18 cellular contexts compared by ENCODE assay signal in the genomic region with DNA sequence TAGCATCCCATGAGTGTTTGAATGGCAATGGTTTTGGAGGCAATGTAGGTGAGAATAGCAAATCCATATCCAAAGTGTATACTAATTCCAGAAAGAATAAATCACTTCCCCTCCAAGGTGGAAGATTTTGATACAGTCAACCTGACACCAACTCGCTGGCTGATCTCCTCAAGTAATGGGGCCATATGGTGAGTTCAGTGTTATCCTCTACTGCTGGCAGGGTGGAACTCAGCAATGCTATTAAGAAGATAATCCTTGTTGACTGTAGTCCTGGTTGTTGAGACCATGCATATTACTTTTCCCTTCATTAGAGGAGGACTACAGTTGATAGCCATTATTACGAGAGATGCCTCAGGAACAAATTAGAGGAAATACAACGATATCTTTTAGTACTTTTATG. TPM values are rescaled to one million over a fixed set of nuclear protein-coding genes. Genes with fewer than 3 reads are reported as not detected.
A peak's percentile ranks its signal among the peaks of the same experiment; 100 is the strongest.
DNase-seq lines count a peak whose midpoint lies in the region; ATAC-seq lines count a peak whose summit lies in the region.
"Had no signal": no experiment of that assay in that cellular context is flagged by ENCODE, and none has a peak within 500 bp of the region (broad histone marks: within the 10 kb centered on the region; RNA-seq: fewer than 3 reads in every experiment).

No MANE protein-coding gene starts in this region.

- peak overlapping the region in 2 of 3 donors; percentile 65 to 67 for H3K27ac Mint-ChIP-seq in CD4-positive, CD25-positive, alpha-beta regulatory T cell
- H3K27ac Mint-ChIP-seq in activated T-helper 1 cell treated with anti-CD3 and anti-CD28 coated beads, Interleukin-12 subunit alpha, Interleukin-12 subunit beta, Interleukin-2, Interleukin-4 antibody, amounts not matched to agents 30 ng/mL and 10 ng/mL and 1 ng/mL, durations not matched to agents 14 hours and 24 hours and 36 hours, result peak overlapping the region; percentile 37
- peak overlapping the region; percentile 98 for H3K27ac Mint-ChIP-seq in stimulated activated memory B cell treated with anti-CD40 and anti-IgM and Interleukin-4, amounts not matched to agents 10 μg/mL and 1 μg/mL and 100 μg/mL, for 72 hours

- DNase-seq in CD4-positive, CD25-positive, alpha-beta regulatory T cell, result no peak
- peak; percentile 98 for DNase-seq in NCI-H82 (lab: John Stamatoyannopoulos, UW)
- no peak for DNase-seq in activated T-helper 1 cell treated with anti-CD3 and anti-CD28 coated beads, Interleukin-12 subunit alpha, Interleukin-12 subunit beta, Interleukin-2, Interleukin-4 antibody, amounts not matched to agents 30 ng/mL and 10 ng/mL and 1 ng/mL, durations not matched to agents 14 hours and 24 hours and 36 hours (ENCODE audit: low spot score)
- DNase-seq in effector memory CD4-positive, alpha-beta T cell, result no peak
- DNase-seq in hypothalamus (lab: John Stamatoyannopoulos, UW), result no peak
- no peak for DNase-seq in inferior parietal cortex (ENCODE audit: extremely low spot score)
- DNase-seq: 8988T; AML-193; Calu3; CD4-positive, alpha-beta T cell; DMS153; DND-41; GDM1 had no signal

- no peak for ATAC-seq in CD4-positive, CD25-positive, alpha-beta regulatory T cell (ENCODE audit: low read depth in 2 of 2)
- ATAC-seq in stimulated activated memory B cell treated with anti-CD40 and anti-IgM and Interleukin-4, amounts not matched to agents 10 μg/mL and 1 μg/mL and 100 μg/mL, for 72 hours, result no peak

- H3K36me3 Mint-ChIP-seq in CD4-positive, CD25-positive, alpha-beta regulatory T cell, result no peaks in the 10 kb centered on the region
- peaks cover 1% of the 10 kb centered on the region for H3K36me3 Mint-ChIP-seq in activated T-helper 1 cell treated with anti-CD3 and anti-CD28 coated beads, Interleukin-12 subunit alpha, Interleukin-12 subunit beta, Interleukin-2, Interleukin-4 antibody, amounts not matched to agents 30 ng/mL and 10 ng/mL and 1 ng/mL, durations not matched to agents 14 hours and 24 hours and 36 hours (ENCODE audit: low read depth)
- no peaks in the 10 kb centered on the region for H3K36me3 Mint-ChIP-seq in stimulated activated memory B cell treated with anti-CD40 and anti-IgM and Interleukin-4, amounts not matched to agents 10 μg/mL and 1 μg/mL and 100 μg/mL, for 72 hours

- no peaks in the 10 kb centered on the region for H3K9me3 ChIP-seq in CD4-positive, CD25-positive, alpha-beta regulatory T cell (ENCODE audit: control insufficient read depth in 2 of 2, low read length in 2 of 2)
- no peaks in the 10 kb centered on the region for H3K9me3 ChIP-seq in effector memory CD4-positive, alpha-beta T cell (ENCODE audit: control insufficient read depth, low read length)
- H3K9me3 ChIP-seq: HAP-1 had no signal

- H3K27ac ChIP-seq in CD4-positive, CD25-positive, alpha-beta regulatory T cell (ENCODE audit: insufficient read depth, low read length, poor library complexity, severe bottlenecking), result no peak overlapping the region
- H3K27ac ChIP-seq in effector memory CD4-positive, alpha-beta T cell (ENCODE audit: insufficient read depth, low read length, poor library complexity, severe bottlenecking), result no peak overlapping the region
- H3K27ac ChIP-seq: BLaER1 treated with 17β-estradiol and CSF1 and Interleukin-3, amounts not matched to agents 10 nM and 100 nM had no signal

- no peaks in the 10 kb centered on the region for H3K36me3 ChIP-seq in CD4-positive, CD25-positive, alpha-beta regulatory T cell (ENCODE audit: control insufficient read depth, insufficient read depth, low read length)
- no peaks in the 10 kb centered on the region for H3K36me3 ChIP-seq in effector memory CD4-positive, alpha-beta T cell (ENCODE audit: control insufficient read depth, insufficient read depth, low read length)
- H3K36me3 ChIP-seq: BLaER1 treated with 17β-estradiol and CSF1 and Interleukin-3, amounts not matched to agents 10 nM and 100 nM; HAP-1 had no signal

- no peak overlapping the region for H3K4me3 ChIP-seq in CD4-positive, CD25-positive, alpha-beta regulatory T cell (ENCODE audit: low read depth, low read length)
- H3K4me3 ChIP-seq in effector memory CD4-positive, alpha-beta T cell (ENCODE audit: insufficient read depth, low read depth, low read length, poor library complexity, severe bottlenecking), result no peak overlapping the region
- H3K4me3 ChIP-seq: BLaER1 treated with 17β-estradiol and CSF1 and Interleukin-3, amounts not matched to agents 10 nM and 100 nM; HAP-1 had no signal

- intact Hi-C loops in activated T-helper 1 cell treated with anti-CD3 and anti-CD28 coated beads, Interleukin-12 subunit alpha, Interleukin-12 subunit beta, Interleukin-2, Interleukin-4 antibody, amounts not matched to agents 30 ng/mL and 10 ng/mL and 1 ng/mL, durations not matched to agents 14 hours and 24 hours and 36 hours (cut with micrococcal nuclease), result no loop called here

- peaks cover 0 to 5% (median 0%) of the 10 kb centered on the region in 7 donors for H3K9me3 Mint-ChIP-seq in CD4-positive, CD25-positive, alpha-beta regulatory T cell
- peaks cover 6% of the 10 kb centered on the region for H3K9me3 Mint-ChIP-seq in activated T-helper 1 cell treated with anti-CD3 and anti-CD28 coated beads, Interleukin-12 subunit alpha, Interleukin-12 subunit beta, Interleukin-2, Interleukin-4 antibody, amounts not matched to agents 30 ng/mL and 10 ng/mL and 1 ng/mL, durations not matched to agents 14 hours and 24 hours and 36 hours
- peaks cover 2% of the 10 kb centered on the region for H3K9me3 Mint-ChIP-seq in stimulated activated memory B cell treated with anti-CD40 and anti-IgM and Interleukin-4, amounts not matched to agents 10 μg/mL and 1 μg/mL and 100 μg/mL, for 72 hours
- H3K9me3 Mint-ChIP-seq: CD4-positive, alpha-beta T cell had no signal

- H3K27me3 Mint-ChIP-seq in CD4-positive, CD25-positive, alpha-beta regulatory T cell, result peaks cover 16% of the 10 kb centered on the region
- H3K27me3 Mint-ChIP-seq in activated T-helper 1 cell treated with anti-CD3 and anti-CD28 coated beads, Interleukin-12 subunit alpha, Interleukin-12 subunit beta, Interleukin-2, Interleukin-4 antibody, amounts not matched to agents 30 ng/mL and 10 ng/mL and 1 ng/mL, durations not matched to agents 14 hours and 24 hours and 36 hours (ENCODE audit: insufficient read depth), result peaks cover 17% of the 10 kb centered on the region
- H3K27me3 Mint-ChIP-seq in stimulated activated memory B cell treated with anti-CD40 and anti-IgM and Interleukin-4, amounts not matched to agents 10 μg/mL and 1 μg/mL and 100 μg/mL, for 72 hours, result no peaks in the 10 kb centered on the region
- H3K27me3 Mint-ChIP-seq: CD4-positive, alpha-beta T cell had no signal

- no peaks in the 10 kb centered on the region for H3K27me3 ChIP-seq in CD4-positive, CD25-positive, alpha-beta regulatory T cell (ENCODE audit: control insufficient read depth, insufficient read depth, low read length)
- no peaks in the 10 kb centered on the region for H3K27me3 ChIP-seq in effector memory CD4-positive, alpha-beta T cell (replicated peaks; ENCODE audit: control insufficient read depth, insufficient read depth, low read length, poor library complexity, severe bottlenecking)
- H3K27me3 ChIP-seq: BLaER1 treated with 17β-estradiol and CSF1 and Interleukin-3, amounts not matched to agents 10 nM and 100 nM had no signal

- peaks cover 16 to 40% (median 19%) of the 10 kb centered on the region in 4 donors for H3K4me1 Mint-ChIP-seq in CD4-positive, CD25-positive, alpha-beta regulatory T cell
- H3K4me1 Mint-ChIP-seq in activated T-helper 1 cell treated with anti-CD3 and anti-CD28 coated beads, Interleukin-12 subunit alpha, Interleukin-12 subunit beta, Interleukin-2, Interleukin-4 antibody, amounts not matched to agents 30 ng/mL and 10 ng/mL and 1 ng/mL, durations not matched to agents 14 hours and 24 hours and 36 hours (ENCODE audit: low read depth), result peaks cover 41% of the 10 kb centered on the region
- H3K4me1 Mint-ChIP-seq in stimulated activated memory B cell treated with anti-CD40 and anti-IgM and Interleukin-4, amounts not matched to agents 10 μg/mL and 1 μg/mL and 100 μg/mL, for 72 hours, result peaks cover 74% of the 10 kb centered on the region

- peaks cover 17% of the 10 kb centered on the region for H3K4me1 ChIP-seq in CD4-positive, CD25-positive, alpha-beta regulatory T cell (ENCODE audit: control insufficient read depth, insufficient read depth, low read length, poor library complexity, severe bottlenecking)
- peaks cover 3% of the 10 kb centered on the region for H3K4me1 ChIP-seq in effector memory CD4-positive, alpha-beta T cell (ENCODE audit: control insufficient read depth, insufficient read depth, low read length, poor library complexity, severe bottlenecking)
- H3K4me1 ChIP-seq: HAP-1 had no signal

- peak overlapping the region in 2 of 4 donors; percentile 7 to 42 for H3K4me3 Mint-ChIP-seq in CD4-positive, CD25-positive, alpha-beta regulatory T cell
- H3K4me3 Mint-ChIP-seq in activated T-helper 1 cell treated with anti-CD3 and anti-CD28 coated beads, Interleukin-12 subunit alpha, Interleukin-12 subunit beta, Interleukin-2, Interleukin-4 antibody, amounts not matched to agents 30 ng/mL and 10 ng/mL and 1 ng/mL, durations not matched to agents 14 hours and 24 hours and 36 hours, result no peak overlapping the region
- H3K4me3 Mint-ChIP-seq in stimulated activated memory B cell treated with anti-CD40 and anti-IgM and Interleukin-4, amounts not matched to agents 10 μg/mL and 1 μg/mL and 100 μg/mL, for 72 hours, result peak overlapping the region; percentile 6
- H3K4me3 Mint-ChIP-seq: CD4-positive, alpha-beta T cell had no signal

RNA-seq across cellular contexts. Expression of gene HLA-DQB1, which starts 17.8 kb away (rescaled TPM):
- total RNA-seq in CD4-positive, CD25-positive, alpha-beta regulatory T cell, result 204 TPM
- 100 to 1,000 TPM in 2 of 4 donors, 10 to 100 TPM in 1, 1 to 10 TPM in 1; 6.1 to 234 (median 99.9) TPM for polyA plus RNA-seq in CD4-positive, CD25-positive, alpha-beta regulatory T cell
- 4.3 and 4.7 TPM in 2 replicates for total RNA-seq in activated T-helper 1 cell treated with anti-CD3 and anti-CD28 coated beads, Interleukin-12 subunit alpha, Interleukin-12 subunit beta, Interleukin-2, Interleukin-4 antibody, amounts not matched to agents 30 ng/mL and 10 ng/mL and 1 ng/mL, durations not matched to agents 14 hours and 24 hours and 36 hours
- total RNA-seq: HT-29 had no signal

RNA-seq across cellular contexts. Expression of gene HLA-DQA1, which starts 47.0 kb away (rescaled TPM):
- total RNA-seq in CD4-positive, CD25-positive, alpha-beta regulatory T cell, result 20.3 TPM
- 10 to 100 TPM in 3 of 4 donors, 1 to 10 TPM in 1; 4.2 to 86.7 (median 21.8) TPM for polyA plus RNA-seq in CD4-positive, CD25-positive, alpha-beta regulatory T cell
- 12.5 and 13.3 TPM in 2 replicates for total RNA-seq in activated T-helper 1 cell treated with anti-CD3 and anti-CD28 coated beads, Interleukin-12 subunit alpha, Interleukin-12 subunit beta, Interleukin-2, Interleukin-4 antibody, amounts not matched to agents 30 ng/mL and 10 ng/mL and 1 ng/mL, durations not matched to agents 14 hours and 24 hours and 36 hours
- total RNA-seq: H1, HT-29 had no signal

RNA-seq across cellular contexts. Expression of gene HLA-DQA2, which starts 56.9 kb away (rescaled TPM):
- total RNA-seq in CD4-positive, CD25-positive, alpha-beta regulatory T cell, result 0.32 TPM
- polyA plus RNA-seq in CD4-positive, CD25-positive, alpha-beta regulatory T cell, result 1 to 10 TPM in 3 of 4 donors, not detected in 1; 1.5 to 2.8 (median 2.2) TPM
- total RNA-seq in activated T-helper 1 cell treated with anti-CD3 and anti-CD28 coated beads, Interleukin-12 subunit alpha, Interleukin-12 subunit beta, Interleukin-2, Interleukin-4 antibody, amounts not matched to agents 30 ng/mL and 10 ng/mL and 1 ng/mL, durations not matched to agents 14 hours and 24 hours and 36 hours, result 1.8 and 2.7 TPM in 2 replicates
- total RNA-seq: H1, HT-29 had no signal
- polyA plus RNA-seq: H1 had no signal

Comparison
In these comparisons a context has a peak if more than half of its experiments do, and no peak if none do; other contexts are left out.
1. H3K27ac Mint-ChIP-seq: peak in every context shown above with its lines; median percentile 98 in stimulated activated memory B cell treated with anti-CD40 and anti-IgM and Interleukin-4, amounts not matched to agents 10 μg/mL and 1 μg/mL and 100 μg/mL, for 72 hours; 66 in CD4-positive, CD25-positive, alpha-beta regulatory T cell; 37 in activated T-helper 1 cell treated with anti-CD3 and anti-CD28 coated beads, Interleukin-12 subunit alpha, Interleukin-12 subunit beta, Interleukin-2, Interleukin-4 antibody, amounts not matched to agents 30 ng/mL and 10 ng/mL and 1 ng/mL, durations not matched to agents 14 hours and 24 hours and 36 hours.
2. RNA of gene HLA-DQB1, which starts 17.8 kb away (total RNA-seq): 204 TPM in CD4-positive, CD25-positive, alpha-beta regulatory T cell (single experiment); 4.3 to 4.7 TPM in activated T-helper 1 cell treated with anti-CD3 and anti-CD28 coated beads, Interleukin-12 subunit alpha, Interleukin-12 subunit beta, Interleukin-2, Interleukin-4 antibody, amounts not matched to agents 30 ng/mL and 10 ng/mL and 1 ng/mL, durations not matched to agents 14 hours and 24 hours and 36 hours; every median in the first group is over 10 times any median in the second.